ENCODE assay signal across 8 cellular contexts in genomic region chr13:94595943-94596574, GRCh38. TPM values are rescaled to one million over a fixed set of nuclear protein-coding genes. Genes with fewer than 3 reads are reported as not detected.
DNase-seq lines count a peak whose midpoint lies in the region; ATAC-seq and TF ChIP-seq lines count a peak whose summit lies in the region.

TSS of gene TGDS (minus strand) at chr13:94596152. CDS start at chr13:94596136, 16 bp downstream.

- TF ChIP-seq CTCF in Peyer's patch (IDR thresholded peaks at IDR 0.05), result peak in 2 of 6 experiments; percentile 20 to 34

- H3K9me3 ChIP-seq in KOPT-K1 (ENCODE audit: insufficient read depth, low read length, poor library complexity, severe bottlenecking) (peaks cover 8% of the 10 kb centered on the region), Peyer's patch (no peaks in the 10 kb centered on the region), esophagus (ENCODE audit: control insufficient read depth in 2 of 2, insufficient read depth in 1 of 2, low read depth in 1 of 2, low read length in 1 of 2) (no peaks in the 10 kb centered on the region), muscle layer of colon (ENCODE audit: low read length) (no peaks in the 10 kb centered on the region)

- H3K36me3 ChIP-seq in KOPT-K1 (ENCODE audit: insufficient read depth, low read length), result peaks cover 31% of the 10 kb centered on the region
- peaks cover 0 to 17% (median 0%) of the 10 kb centered on the region in 3 donors for H3K36me3 ChIP-seq in Peyer's patch
- H3K36me3 ChIP-seq in esophagus (ENCODE audit: control insufficient read depth in 2 of 2, insufficient read depth in 2 of 2, low read length in 1 of 2), result peaks cover 0 to 3% of the 10 kb centered on the region in 2 donors
- peaks cover 5% of the 10 kb centered on the region for H3K36me3 ChIP-seq in muscle layer of colon (ENCODE audit: insufficient read depth, low read length)

- ATAC-seq in GM21786 (IDR thresholded peaks at IDR 0.05; ENCODE audit: unreplicated experiment), result peak; percentile 97
- ATAC-seq in activated T-cell treated with anti-CD3 and anti-CD28 coated beads, Interleukin-2, amount 50 U/mL, for 4 hours, result peak; percentile 96 to 97

- H3K4me1 ChIP-seq in Peyer's patch (peaks cover 0 to 16% (median 4%) of the 10 kb centered on the region in 4 donors), esophagus (ENCODE audit: control insufficient read depth in 2 of 2, insufficient read depth in 2 of 2, low read length in 1 of 2) (peaks cover 0 to 4% of the 10 kb centered on the region in 2 donors), muscle layer of colon (ENCODE audit: insufficient read depth, low read length) (peaks cover 17% of the 10 kb centered on the region)

- peaks cover 32% of the 10 kb centered on the region for H3K4me1 Mint-ChIP-seq in activated T-cell treated with anti-CD3 and anti-CD28 coated beads, Interleukin-2, amount 50 U/mL, for 4 hours (ENCODE audit: low read depth)

- H3K4me3 ChIP-seq in Peyer's patch, result peak within 1 kb of the TSS; percentile 71 to 96 (median 78)
- peak within 1 kb of the TSS; percentile 94 to 96 for H3K4me3 ChIP-seq in esophagus (ENCODE audit: low read depth in 1 of 2, low read length in 2 of 2)
- peak within 1 kb of the TSS; percentile 81 to 96 for H3K4me3 ChIP-seq in muscle layer of colon (ENCODE audit: low read depth in 1 of 2, low read length in 2 of 2)

- WGBS in esophagus, 2 donors, result 0% methylated on average over 41 of the region's 41 CpGs

- peaks cover 7% of the 10 kb centered on the region for H3K36me3 Mint-ChIP-seq in activated T-cell treated with anti-CD3 and anti-CD28 coated beads, Interleukin-2, amount 50 U/mL, for 4 hours (ENCODE audit: insufficient read depth)

- DNase-seq in DMS79 treated with DMSO at 0.1 percent for 48 hours (lab: John Stamatoyannopoulos, UW) (peak; percentile 97), Peyer's patch (peak; percentile 90 to 97 (median 92))
- peak; percentile 77 for DNase-seq in activated T-cell treated with anti-CD3 and anti-CD28 coated beads, Interleukin-2, amount 50 U/mL, for 4 hours
- DNase-seq in stimulated activated CD8-positive, alpha-beta memory T cell treated with anti-CD3 and anti-CD28 coated beads, Interleukin-7, amount 100 ng/mL, for 1 hour (ENCODE audit: low read depth in 2 of 2), result peak; percentile 72 to 76

- H3K27ac ChIP-seq in KOPT-K1 (ENCODE audit: low read depth, low read length, poor library complexity, severe bottlenecking) (peak within 1 kb of the TSS; percentile 82), Peyer's patch (peak within 1 kb of the TSS; percentile 74 to 83 (median 80)), esophagus (ENCODE audit: low read depth in 2 of 2, low read length in 1 of 2) (peak within 1 kb of the TSS; percentile 84 to 92), muscle layer of colon (ENCODE audit: low read depth, low read length) (peak within 1 kb of the TSS; percentile 86)

- H3K27me3 ChIP-seq in Peyer's patch (no peaks in the 10 kb centered on the region), esophagus (ENCODE audit: control insufficient read depth in 1 of 2, insufficient read depth in 2 of 2, low read length in 2 of 2) (no peaks in the 10 kb centered on the region), muscle layer of colon (ENCODE audit: control insufficient read depth in 1 of 2, insufficient read depth in 2 of 2, low read length in 2 of 2) (no peaks in the 10 kb centered on the region)

- TF ChIP-seq POLR2A in Peyer's patch (IDR thresholded peaks at IDR 0.05), result peak; percentile 64 to 77

- H3K9ac ChIP-seq in muscle layer of colon (ENCODE audit: low read length), result peak within 1 kb of the TSS; percentile 81

- H3K4me3 Mint-ChIP-seq in activated T-cell treated with anti-CD3 and anti-CD28 coated beads, Interleukin-2, amount 50 U/mL, for 4 hours, result peak within 1 kb of the TSS; percentile 93

- H3K9me3 Mint-ChIP-seq in activated T-cell treated with anti-CD3 and anti-CD28 coated beads, Interleukin-2, amount 50 U/mL, for 4 hours, result no peaks in the 10 kb centered on the region

- H3K27me3 Mint-ChIP-seq in activated T-cell treated with anti-CD3 and anti-CD28 coated beads, Interleukin-2, amount 50 U/mL, for 4 hours (ENCODE audit: low read depth), result no peaks in the 10 kb centered on the region

RNA-seq across cellular contexts. Expression of gene TGDS, which starts in this region (rescaled TPM):
- total RNA-seq in Peyer's patch, result 10 to 100 TPM in 2 of 4 donors, 1 to 10 TPM in 2; 4.9 to 30.5 (median 11.4) TPM
- 10 to 100 TPM; 22.0 to 27.8 (median 26.4) TPM for total RNA-seq in activated T-cell treated with anti-CD3 and anti-CD28 coated beads, Interleukin-2, amount 50 U/mL, for 4 hours
- polyA plus RNA-seq in esophagus, result 1 to 10 TPM; 5.2 to 6.1 TPM

Comparison
In these comparisons a context has a peak if more than half of its experiments do, and no peak if none do; other contexts are left out.
1. Peak in every context shown above with its lines: DNase-seq, ATAC-seq, H3K4me3 ChIP-seq and H3K27ac ChIP-seq.